9 cellular contexts compared by ENCODE assay signal in genomic region chr5:107668154-107668932, GRCh38. TPM values are rescaled to one million over a fixed set of nuclear protein-coding genes. Genes with fewer than 3 reads are reported as not detected.
DNase-seq lines count a peak whose midpoint lies in the region; FAIRE-seq and TF ChIP-seq lines count a peak whose summit lies in the region.
"Had no signal": no experiment of that assay in that cellular context is flagged by ENCODE, and none has a peak within 500 bp of the region (broad histone marks: within the 10 kb centered on the region; RNA-seq: fewer than 3 reads in every experiment).

No MANE protein-coding gene starts in this region.

- peaks cover 2% of the 10 kb centered on the region for H3K36me3 Mint-ChIP-seq in type B pancreatic cell

- no peak for TF ChIP-seq CTCF in bronchial epithelial cell (IDR thresholded peaks at IDR 0.05; ENCODE audit: insufficient read depth, low read length, severe bottlenecking)
- no peak for TF ChIP-seq CTCF in type B pancreatic cell (conservative IDR thresholded peaks at IDR 0.05)

- no peaks in the 10 kb centered on the region for H3K9me3 Mint-ChIP-seq in type B pancreatic cell

- peak overlapping the region; percentile 90 for H3K27ac Mint-ChIP-seq in type B pancreatic cell

- peak overlapping the region; percentile 86 for H3K4me3 ChIP-seq in bronchial epithelial cell (ENCODE audit: low read depth, low read length)

- no peaks in the 10 kb centered on the region for H3K27me3 Mint-ChIP-seq in type B pancreatic cell

- peaks cover 16% of the 10 kb centered on the region for H3K4me1 Mint-ChIP-seq in type B pancreatic cell (ENCODE audit: unreplicated experiment)

- H3K36me3 ChIP-seq in bronchial epithelial cell (ENCODE audit: control insufficient read depth, insufficient read depth, low read length) = no peaks in the 10 kb centered on the region

- FAIRE-seq in bronchial epithelial cell (lab: Jason Lieb, UNC) = no peak

- intact Hi-C loops in posterior cingulate gyrus (cut with DNase I) = no loop called here

- peak overlapping the region; percentile 98 for H3K4me3 Mint-ChIP-seq in type B pancreatic cell

- peak; percentile 2 for DNase-seq in NCI-H1694 (lab: John Stamatoyannopoulos, UW)
- no peak for DNase-seq in NCI-H1694 treated with DMSO at 0.1 percent for 48 hours (lab: John Stamatoyannopoulos, UW)
- no peak for DNase-seq in bronchial epithelial cell (ENCODE audit: low read depth)
- peak; percentile 9 for DNase-seq in left kidney (ENCODE audit: low read depth, low spot score)
- DNase-seq in type B pancreatic cell (ENCODE audit: extremely low spot score, unreplicated experiment) = no peak
- DNase-seq in posterior cingulate gyrus = no peak
- DNase-seq in activated CD8-positive, alpha-beta memory T cell treated with anti-CD3 and anti-CD28 coated beads, Interleukin-2, amount 50 U/mL, for 4 hours = no peak
- no peak for DNase-seq in NCI-H510A treated with DMSO at 0.1 percent for 48 hours (lab: John Stamatoyannopoulos, UW)
- DNase-seq: NCI-H1048 had no signal

- no peaks in the 10 kb centered on the region for H3K27me3 ChIP-seq in bronchial epithelial cell (ENCODE audit: control insufficient read depth, insufficient read depth, low read length)

RNA-seq across cellular contexts. Expression of gene EFNA5, which starts 2.4 kb away (rescaled TPM):
- total RNA-seq in bronchial epithelial cell = 3.9 and 5.9 TPM in 2 replicates
- total RNA-seq in type B pancreatic cell (ENCODE audit: low replicate concordance) = 35.7 and 65.0 TPM in 2 replicates

Comparison
In these comparisons a context has a peak if more than half of its experiments do, and no peak if none do; other contexts are left out.
1. DNase-seq: peak in NCI-H1694 (single experiment) and left kidney (single experiment); none in NCI-H1694 treated with DMSO at 0.1 percent for 48 hours (single experiment), bronchial epithelial cell (single experiment), type B pancreatic cell (single experiment), posterior cingulate gyrus (0 of 10), activated CD8-positive, alpha-beta memory T cell treated with anti-CD3 and anti-CD28 coated beads, Interleukin-2, amount 50 U/mL, for 4 hours (single experiment) and NCI-H510A treated with DMSO at 0.1 percent for 48 hours (single experiment).